In genomic region chr5:10856646-10857332, GRCh38 we compare ENCODE assay signal across 9 cellular contexts.
DNase-seq lines count a peak whose midpoint lies in the region; ATAC-seq and TF ChIP-seq lines count a peak whose summit lies in the region.
"Had no signal": no experiment of that assay in that cellular context is flagged by ENCODE, and none has a peak within 500 bp of the region (broad histone marks: within the 10 kb centered on the region; RNA-seq: fewer than 3 reads in every experiment).

No MANE protein-coding gene starts in this region.

- DNase-seq in COLO668 (lab: John Stamatoyannopoulos, UW; ENCODE audit: unreplicated experiment) (peak; percentile 27), SW480 (ENCODE audit: low spot score) (peak; percentile 95), upper lobe of left lung (peak; percentile 39 to 90)

- H3K27ac ChIP-seq in ectodermal cell (ENCODE audit: insufficient read depth, low read depth, low read length, poor library complexity, severe bottlenecking) (peak overlapping the region; percentile 92), mesodermal cell (ENCODE audit: low read depth, low read length, severe bottlenecking) (peak overlapping the region; percentile 89), upper lobe of left lung (no peak overlapping the region)
- H3K27ac ChIP-seq: SK-N-MC had no signal

- 11 to 12% methylated on average over 16 of the region's 16 CpGs for WGBS in ectodermal cell, 2 experiments
- 10 to 21% methylated on average over 13 to 15 of the region's 16 CpGs for WGBS in mesodermal cell (ENCODE audit: insufficient coverage in 2 of 2), 2 experiments
- WGBS in upper lobe of left lung, 2 donors, result 20 to 49% methylated on average over 7 to 16 of the region's 16 CpGs

- peak overlapping the region; percentile 12 for H3K4me3 ChIP-seq in ectodermal cell (ENCODE audit: insufficient read depth, low read depth, low read length)
- no peak overlapping the region for H3K4me3 ChIP-seq in mesodermal cell (ENCODE audit: extremely low read depth, insufficient read depth, low read length, poor library complexity, severe bottlenecking)
- H3K4me3 ChIP-seq in upper lobe of left lung, result no peak overlapping the region
- H3K4me3 ChIP-seq: SK-N-MC had no signal

- H3K4me1 ChIP-seq in ectodermal cell (ENCODE audit: control insufficient read depth, insufficient read depth, low read length) (peaks cover 36% of the 10 kb centered on the region), mesodermal cell (ENCODE audit: control insufficient read depth, insufficient read depth, low read length, poor library complexity, severe bottlenecking) (peaks cover 21% of the 10 kb centered on the region), upper lobe of left lung (peaks cover 0 to 10% (median 8%) of the 10 kb centered on the region in 4 donors)

- H3K9me3 ChIP-seq in ectodermal cell (ENCODE audit: control insufficient read depth, low read length) (no peaks in the 10 kb centered on the region), mesodermal cell (ENCODE audit: control insufficient read depth, low read length) (no peaks in the 10 kb centered on the region), upper lobe of left lung (no peaks in the 10 kb centered on the region)

- no peaks in the 10 kb centered on the region for H3K36me3 ChIP-seq in ectodermal cell (ENCODE audit: control insufficient read depth, insufficient read depth, low read length)
- no peaks in the 10 kb centered on the region for H3K36me3 ChIP-seq in mesodermal cell (ENCODE audit: control insufficient read depth, insufficient read depth, low read length)
- H3K36me3 ChIP-seq in upper lobe of left lung, result no peaks in the 10 kb centered on the region

- H3K27me3 ChIP-seq in ectodermal cell (ENCODE audit: control insufficient read depth, insufficient read depth, low read length, poor library complexity, severe bottlenecking), result peaks cover 3% of the 10 kb centered on the region
- H3K27me3 ChIP-seq in upper lobe of left lung, result no peaks in the 10 kb centered on the region

- peak; percentile 66 for ATAC-seq in HG02870 (IDR thresholded peaks at IDR 0.05; ENCODE audit: unreplicated experiment)
- ATAC-seq in upper lobe of left lung (ENCODE audit: low FRiP score in 2 of 2), result peak in 1 of 2 donors; percentile 53
- no peak for ATAC-seq in GM21390 (IDR thresholded peaks at IDR 0.05; ENCODE audit: unreplicated experiment)
- ATAC-seq in HG03135 (IDR thresholded peaks at IDR 0.05; ENCODE audit: unreplicated experiment), result no peak

- no peak for TF ChIP-seq EP300 in upper lobe of left lung (IDR thresholded peaks at IDR 0.05)

- peak; percentile 41 to 69 (median 61) for TF ChIP-seq CTCF in upper lobe of left lung (IDR thresholded peaks at IDR 0.05)

- TF ChIP-seq POLR2A in upper lobe of left lung (IDR thresholded peaks at IDR 0.05), result no peak

Comparison
In these comparisons a context has a peak if more than half of its experiments do, and no peak if none do; other contexts are left out.
1. DNase-seq: peak in every context shown above with its lines; median percentile 95 in SW480; 64 in upper lobe of left lung; 27 in COLO668.
2. H3K27ac ChIP-seq: peak in ectodermal cell (single experiment) and mesodermal cell (single experiment); none in upper lobe of left lung (0 of 4).